Comparison of ENCODE assay signal across 15 cellular contexts in genomic region chr6:38436726-38437465, GRCh38.
DNase-seq lines count a peak whose midpoint lies in the region; ATAC-seq and TF ChIP-seq lines count a peak whose summit lies in the region.
"Had no signal": no experiment of that assay in that cellular context is flagged by ENCODE, and none has a peak within 500 bp of the region (broad histone marks: within the 10 kb centered on the region; RNA-seq: fewer than 3 reads in every experiment).

No MANE protein-coding gene starts in this region.

- DNase-seq in CD4-positive, CD25-positive, alpha-beta regulatory T cell: peak in 1 of 3 donors; percentile 10
- DNase-seq in HS-5 (ENCODE audit: low read depth) (peak; percentile 26), astrocyte of the cerebellum (ENCODE audit: low read depth) (peak; percentile 12), iris pigment epithelial cell (ENCODE audit: low read depth) (peak; percentile 85)
- DNase-seq: head of caudate nucleus, thyroid gland had no signal

- in situ Hi-C loops in astrocyte of the cerebellum (cut with HindIII; ENCODE audit: low sequenced_read_pairs): no loop called here

- TF ChIP-seq CTCF in astrocyte of the cerebellum (IDR thresholded peaks at IDR 0.05; ENCODE audit: low read depth, low read length, missing control alignments): no peak

- H3K27me3 Mint-ChIP-seq in CD4-positive, CD25-positive, alpha-beta regulatory T cell: no peaks in the 10 kb centered on the region

- H3K36me3 Mint-ChIP-seq in CD4-positive, CD25-positive, alpha-beta regulatory T cell: peaks cover 17% of the 10 kb centered on the region

- no peaks in the 10 kb centered on the region for H3K9me3 ChIP-seq in CD4-positive, CD25-positive, alpha-beta regulatory T cell (ENCODE audit: control insufficient read depth in 2 of 2, low read length in 2 of 2)
- H3K9me3 ChIP-seq: prostate gland, thyroid gland had no signal

- H3K4me1 ChIP-seq in CD4-positive, CD25-positive, alpha-beta regulatory T cell (ENCODE audit: control insufficient read depth, insufficient read depth, low read length, poor library complexity, severe bottlenecking): no peaks in the 10 kb centered on the region
- H3K4me1 ChIP-seq: prostate gland had no signal

- no peaks in the 10 kb centered on the region for H3K36me3 ChIP-seq in CD4-positive, CD25-positive, alpha-beta regulatory T cell (ENCODE audit: control insufficient read depth, insufficient read depth, low read length)
- H3K36me3 ChIP-seq: prostate gland, thyroid gland had no signal

- peak overlapping the region in 2 of 3 donors; percentile 23 to 29 for H3K27ac Mint-ChIP-seq in CD4-positive, CD25-positive, alpha-beta regulatory T cell
- H3K27ac Mint-ChIP-seq: activated T-helper 1 cell treated with anti-CD3 and anti-CD28 coated beads, Interleukin-12 subunit alpha, Interleukin-12 subunit beta, Interleukin-2, Interleukin-4 antibody, amounts not matched to agents 30 ng/mL and 10 ng/mL and 1 ng/mL, durations not matched to agents 14 hours and 24 hours and 36 hours had no signal

- no peak overlapping the region for H3K4me3 Mint-ChIP-seq in CD4-positive, CD25-positive, alpha-beta regulatory T cell
- H3K4me3 Mint-ChIP-seq: activated T-helper 1 cell treated with anti-CD3 and anti-CD28 coated beads, Interleukin-12 subunit alpha, Interleukin-12 subunit beta, Interleukin-2, Interleukin-4 antibody, amounts not matched to agents 30 ng/mL and 10 ng/mL and 1 ng/mL, durations not matched to agents 14 hours and 24 hours and 36 hours had no signal

- H3K4me1 Mint-ChIP-seq in CD4-positive, CD25-positive, alpha-beta regulatory T cell: peaks cover 14 to 28% (median 15%) of the 10 kb centered on the region in 4 donors

- H3K9me3 Mint-ChIP-seq in CD4-positive, CD25-positive, alpha-beta regulatory T cell: peaks cover 0 to 2% (median 0%) of the 10 kb centered on the region in 7 donors
- H3K9me3 Mint-ChIP-seq: activated T-helper 1 cell treated with anti-CD3 and anti-CD28 coated beads, Interleukin-12 subunit alpha, Interleukin-12 subunit beta, Interleukin-2, Interleukin-4 antibody, amounts not matched to agents 30 ng/mL and 10 ng/mL and 1 ng/mL, durations not matched to agents 14 hours and 24 hours and 36 hours had no signal

- no peak overlapping the region for H3K27ac ChIP-seq in CD4-positive, CD25-positive, alpha-beta regulatory T cell (ENCODE audit: insufficient read depth, low read length, poor library complexity, severe bottlenecking)
- H3K27ac ChIP-seq: prostate gland, thyroid gland, VCaP had no signal

- peak in 1 of 2 donors; percentile 59 for ATAC-seq in CD4-positive, CD25-positive, alpha-beta regulatory T cell (ENCODE audit: low read depth in 2 of 2)
- no peak for ATAC-seq in HG03442 (IDR thresholded peaks at IDR 0.05; ENCODE audit: unreplicated experiment)
- no peak for ATAC-seq in HG03565 (IDR thresholded peaks at IDR 0.05; ENCODE audit: unreplicated experiment)
- no peak for ATAC-seq in GM18868 (IDR thresholded peaks at IDR 0.05; ENCODE audit: unreplicated experiment)
- no peak for ATAC-seq in GM18861 (IDR thresholded peaks at IDR 0.05; ENCODE audit: unreplicated experiment)
- ATAC-seq: GM12878, Right ventricle myocardium inferior had no signal

- no peak overlapping the region for H3K4me3 ChIP-seq in CD4-positive, CD25-positive, alpha-beta regulatory T cell (ENCODE audit: low read depth, low read length)
- H3K4me3 ChIP-seq in astrocyte of the cerebellum (ENCODE audit: low read depth, low read length): no peak overlapping the region
- H3K4me3 ChIP-seq: GM12878, prostate gland, thyroid gland had no signal

- no peaks in the 10 kb centered on the region for H3K27me3 ChIP-seq in CD4-positive, CD25-positive, alpha-beta regulatory T cell (ENCODE audit: control insufficient read depth, insufficient read depth, low read length)
- H3K27me3 ChIP-seq: thyroid gland had no signal
